23 cellular contexts compared by ENCODE assay signal in genomic region chr1:241992734-241993133, GRCh38. TPM values are rescaled to one million over a fixed set of nuclear protein-coding genes. Genes with fewer than 3 reads are reported as not detected.
DNase-seq lines count a peak whose midpoint lies in the region; ATAC-seq, FAIRE-seq and TF ChIP-seq lines count a peak whose summit lies in the region.
"Had no signal": no experiment of that assay in that cellular context is flagged by ENCODE, and none has a peak within 500 bp of the region (broad histone marks: within the 10 kb centered on the region; RNA-seq: fewer than 3 reads in every experiment).

No MANE protein-coding gene starts in this region.

- ATAC-seq in K562, result peak; percentile 23; the same call in 2 of the 3 replicates
- no peak for ATAC-seq in GM21390 (IDR thresholded peaks at IDR 0.05; ENCODE audit: unreplicated experiment)
- ATAC-seq: HepG2 had no signal

- POLR2A ChIA-PET in K562 (lab: Yijun Ruan, JAX), result interaction anchor here (0.7 kb wide), 1 partner anchor 86 kb away, joined by 3 read pairs; no protein-coding TSS in a partner anchor

- no peaks in the 10 kb centered on the region; the same call in 1 of the 2 replicates for H3K9me3 ChIP-seq in K562 (replicated peaks; ENCODE audit: control insufficient read depth, insufficient read depth, low read depth, low read length)
- H3K9me3 ChIP-seq: left ventricle myocardium inferior, pancreas, sigmoid colon had no signal

- no peak for TF ChIP-seq POLR2A in K562 (conservative IDR thresholded peaks at IDR 0.05)

- no peak overlapping the region for H3K4me3 ChIP-seq in K562
- H3K4me3 ChIP-seq: left ventricle myocardium inferior, pancreas, PC-9, sigmoid colon had no signal

- 0% methylated on average over 5 of the region's 5 CpGs for WGBS in K562 (ENCODE audit: insufficient coverage, low coverage, missing lambda C conversion rate)

- intact Hi-C loops in K562 (cut with micrococcal nuclease), result loop anchor here (5.0 kb wide), 1 partner anchor 35 kb away; the partner anchor contains the start of gene BECN2

- no peak for TF ChIP-seq CTCF in K562 (IDR thresholded peaks at IDR 0.05 in 2 of 3, conservative IDR thresholded peaks at IDR 0.05 in 1 of 3; ENCODE audit: insufficient read depth in 2 of 3, low read depth in 1 of 3, low read length in 3 of 3)

- no TSS peak for BruUV-seq in K562 (replicated peaks; lab: Mats Ljungman, UMichigan)

- H3K27ac ChIP-seq in K562 (ENCODE audit: extremely low read depth, low read depth, low read length), result no peak overlapping the region
- H3K27ac ChIP-seq: left ventricle myocardium inferior, pancreas, PC-9, sigmoid colon had no signal

- TF ChIP-seq EP300 in K562 (IDR thresholded peaks at IDR 0.05; ENCODE audit: low read length), result no peak

- in situ Hi-C loops in K562 (cut with MboI), result loop anchor here (25.0 kb wide), 1 partner anchor 380 kb away; no protein-coding TSS in a partner anchor

- no peaks in the 10 kb centered on the region for H3K79me2 ChIP-seq in K562 (ENCODE audit: control insufficient read depth, insufficient read depth, low read length)

- DNase-seq in EH (ENCODE audit: low read depth) (peak; percentile 54), MV-4-11 (lab: John Stamatoyannopoulos, UW) (peak; percentile 73), K562 (ENCODE audit: extremely low read depth in 1 of 4, low spot score in 3 of 4) (no peak), kidney tubule cell (ENCODE audit: low spot score) (peak; percentile 58), cerebellar cortex (ENCODE audit: low spot score) (no peak), mesenteric fat pad (ENCODE audit: low spot score) (no peak), OCI-M1 (lab: John Stamatoyannopoulos, UW) (no peak)
- DNase-seq: activated CD4-positive, alpha-beta T cell treated with anti-CD3 and anti-CD28 coated beads for 48 hours; activated CD8-positive, alpha-beta memory T cell treated with anti-CD3 and anti-CD28 coated beads, Interleukin-2, amount 50 U/mL, for 4 hours; activated gamma-delta T cell treated with Interleukin-2 at 50 U/mL for 16 hours; anterior cingulate cortex; CD4-positive, alpha-beta T cell; foreskin melanocyte; left ventricle myocardium inferior; NCI-H2107; pancreas; PC-9; sigmoid colon; stimulated activated CD4-positive, alpha-beta T cell treated with anti-CD3 and anti-CD28 coated beads, Interleukin-2, amount 100 ng/mL, for 24 hours had no signal

- no peaks in the 10 kb centered on the region for H3K9me1 ChIP-seq in K562 (ENCODE audit: control insufficient read depth, insufficient read depth, low read length)

- FAIRE-seq in K562 (lab: Jason Lieb, UNC), result no peak
- FAIRE-seq: HepG2, pancreas had no signal

- H2AFZ ChIP-seq in K562 (ENCODE audit: low read depth, low read length), result no peak overlapping the region
- H2AFZ ChIP-seq: PC-9 had no signal

- CTCF ChIA-PET in K562 (lab: Yijun Ruan, JAX; ENCODE audit: low intra/inter-chr PET ratio), result no interaction called here

- no peak overlapping the region for H3K4me2 ChIP-seq in K562 (ENCODE audit: insufficient read depth, low read length)
- H3K4me2 ChIP-seq: PC-9 had no signal

- no peaks in the 10 kb centered on the region for H4K20me1 ChIP-seq in K562 (replicated peaks; ENCODE audit: control insufficient read depth, insufficient read depth, low read length)

- H3K27me3 ChIP-seq in K562 (ENCODE audit: control insufficient read depth in 2 of 2, insufficient read depth in 2 of 2, low read length in 2 of 2), result peaks cover 21 to 44% of the 10 kb centered on the region in 2 experiments
- H3K27me3 ChIP-seq: pancreas, sigmoid colon had no signal

- H3K4me1 ChIP-seq in K562 (replicated peaks in 1 of 2; ENCODE audit: control insufficient read depth in 2 of 2, insufficient read depth in 2 of 2, low read length in 2 of 2), result no peaks in the 10 kb centered on the region; a peak in 1 of 5 replicates
- H3K4me1 ChIP-seq: left ventricle myocardium inferior, pancreas, sigmoid colon had no signal

- no peak overlapping the region for H3K9ac ChIP-seq in K562 (ENCODE audit: insufficient read depth in 1 of 2, low read depth in 2 of 2, low read length in 2 of 2)

- no peaks in the 10 kb centered on the region for H3K36me3 ChIP-seq in K562 (ENCODE audit: control insufficient read depth, insufficient read depth, low read length)
- H3K36me3 ChIP-seq: left ventricle myocardium inferior, pancreas, sigmoid colon had no signal

- no peak for TF ChIP-seq RAD21 in K562 (CRISPR knock-in tag; conservative IDR thresholded peaks at IDR 0.05 in 1 of 2, IDR thresholded peaks at IDR 0.05 in 1 of 2)

TF ChIP-seq in K562, 482 proteins besides CTCF, POLR2A, EP300 and RAD21 (continues in another document):
- TF ChIP-seq FOSL1 (tag; conservative IDR thresholded peaks at IDR 0.05) (0 out of 2 replicates have a peak, but pooled peaks have one; percentile 36), COPS2 (conservative IDR thresholded peaks at IDR 0.05) (no peak), CBX3 (IDR thresholded peaks at IDR 0.05; ENCODE audit: borderline replicate concordance in 1 of 2, low read length in 2 of 2) (no peak), HDAC6 (IDR thresholded peaks at IDR 0.05; ENCODE audit: low read depth, low read length) (no peak), JUND (IDR thresholded peaks at IDR 0.05; ENCODE audit: borderline replicate concordance, low read depth, low read length) (peak; percentile 15; the same call in 1 of the 2 replicates), JUND (tag; IDR thresholded peaks at IDR 0.05; ENCODE audit: borderline replicate concordance, low read depth, low read length) (no peak; the same call in 2 of the 3 replicates), ZBTB26 (CRISPR knock-in tag; IDR thresholded peaks at IDR 0.05) (no peak), GABPA (tag; conservative IDR thresholded peaks at IDR 0.05; ENCODE audit: low read depth) (no peak), ZBTB17 (CRISPR knock-in tag; IDR thresholded peaks at IDR 0.05) (no peak), MAFK (IDR thresholded peaks at IDR 0.05; ENCODE audit: low read length) (no peak), L3MBTL2 (IDR thresholded peaks at IDR 0.05) (no peak)
- TF ChIP-seq, protein P1, sequence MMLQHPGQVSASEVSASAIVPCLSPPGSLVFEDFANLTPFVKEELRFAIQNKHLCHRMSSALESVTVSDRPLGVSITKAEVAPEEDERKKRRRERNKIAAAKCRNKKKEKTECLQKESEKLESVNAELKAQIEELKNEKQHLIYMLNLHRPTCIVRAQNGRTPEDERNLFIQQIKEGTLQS (IDR thresholded peaks at IDR 0.05), result peak; percentile 62
- TF ChIP-seq, protein P1 (CRISPR knock-in tag; conservative IDR thresholded peaks at IDR 0.05), result no peak

RNA-seq across cellular contexts. Expression of gene MAP1LC3C, which starts 6.2 kb away (rescaled TPM):
- not detected in 2 replicates for total RNA-seq in K562 (2011; cell fraction: chromatin; rRNA removed; ENCODE audit: low replicate concordance)
- total RNA-seq in K562 (2011; cell fraction: nucleolus; rRNA removed), result not detected in 2 replicates
- total RNA-seq in K562 (2011; cell fraction: nucleoplasm; rRNA removed), result not detected in 2 replicates
- total RNA-seq in K562 (2014; rRNA removed), result not detected in 2 replicates
- not detected in 2 replicates for total RNA-seq in K562 (2014; rRNA removed; fragmentation: Illumina TruSeq; extraction: Trizol)
- not detected in 2 replicates for total RNA-seq in K562 (2015; rRNA removed; fragmentation: Illumina TruSeq; extraction: Trizol)
- not detected in 2 replicates for total RNA-seq in K562 (2021)
- not detected in 2 replicates for polyA plus RNA-seq in K562 (2011; rRNA removed)
- not detected in 2 replicates for polyA plus RNA-seq in K562 (2011; cell fraction: cytosol; rRNA removed)
- polyA plus RNA-seq in K562 (2011; cell fraction: nucleus; rRNA removed), result not detected in 2 replicates
- 0.11 TPM in 1 of 2 replicates, not detected in the other for polyA plus RNA-seq in K562 (2012)
- polyA plus RNA-seq in K562 (2014; fragmentation: Illumina TruSeq; extraction: Trizol), result not detected in 2 replicates
- not detected for polyA plus RNA-seq in K562 (2014; fragmentation: Nextera tagmentation; extraction: Ambion mirVana)
- not detected in 2 replicates for polyA plus RNA-seq in K562 (2014; rRNA removed)
- not detected in 2 replicates for polyA minus RNA-seq in K562 (2011; rRNA and poly(A)+ RNA removed)
- polyA minus RNA-seq in K562 (2011; cell fraction: cytosol; rRNA and poly(A)+ RNA removed), result not detected in 2 replicates
- polyA minus RNA-seq in K562 (2011; cell fraction: nucleus; rRNA and poly(A)+ RNA removed), result not detected in 2 replicates
- 9.8 TPM for total RNA-seq in mesenteric fat pad
- total RNA-seq: CD4-positive, alpha-beta T cell; HepG2; ureter had no signal
- polyA plus RNA-seq: HepG2 had no signal

RNA-seq across cellular contexts. Expression of gene BECN2, which starts 35.2 kb away (rescaled TPM):
- total RNA-seq in K562 (2011; cell fraction: chromatin; rRNA removed; ENCODE audit: low replicate concordance), result not detected in 2 replicates
- not detected in 2 replicates for total RNA-seq in K562 (2011; cell fraction: nucleolus; rRNA removed)
- total RNA-seq in K562 (2011; cell fraction: nucleoplasm; rRNA removed), result not detected in 2 replicates
- total RNA-seq in K562 (2014; rRNA removed) (not detected in 2 replicates), K562 (2014; rRNA removed; fragmentation: Illumina TruSeq; extraction: Trizol) (not detected in 2 replicates), K562 (2015; rRNA removed; fragmentation: Illumina TruSeq; extraction: Trizol) (not detected in 2 replicates), K562 (2021) (not detected in 2 replicates), mesenteric fat pad (not detected)
- polyA plus RNA-seq in K562 (2011; rRNA removed) (not detected in 2 replicates), K562 (2014; fragmentation: Illumina TruSeq; extraction: Trizol) (not detected in 2 replicates), K562 (2014; fragmentation: Nextera tagmentation; extraction: Ambion mirVana) (not detected), K562 (2014; rRNA removed) (not detected in 2 replicates)
- polyA plus RNA-seq in K562 (2011; cell fraction: cytosol; rRNA removed), result not detected in 2 replicates
- not detected in 2 replicates for polyA plus RNA-seq in K562 (2011; cell fraction: nucleus; rRNA removed)
- polyA plus RNA-seq in K562 (2012), result not detected in 2 replicates
- polyA minus RNA-seq in K562 (2011; rRNA and poly(A)+ RNA removed), result not detected in 2 replicates
- polyA minus RNA-seq in K562 (2011; cell fraction: cytosol; rRNA and poly(A)+ RNA removed), result not detected in 2 replicates
- polyA minus RNA-seq in K562 (2011; cell fraction: nucleus; rRNA and poly(A)+ RNA removed), result not detected in 2 replicates
- total RNA-seq: CD4-positive, alpha-beta T cell; chondrocyte; HepG2; left ventricle myocardium inferior; pancreas; sigmoid colon; ureter had no signal
- polyA plus RNA-seq: HepG2, pancreas, sigmoid colon had no signal

Comparison
In these comparisons a context has a peak if more than half of its experiments do, and no peak if none do; other contexts are left out.
1. DNase-seq: peak in EH (single experiment), MV-4-11 (single experiment) and kidney tubule cell (single experiment); none in K562 (0 of 4), cerebellar cortex (single experiment), mesenteric fat pad (single experiment) and OCI-M1 (single experiment).